Comparison of ENCODE assay signal across 8 cellular contexts in genomic region chr7:99504281-99504602, GRCh38. TPM values are rescaled to one million over a fixed set of nuclear protein-coding genes. Genes with fewer than 3 reads are reported as not detected.
A peak's percentile ranks its signal among the peaks of the same experiment; 100 is the strongest.
DNase-seq lines count a peak whose midpoint lies in the region; ATAC-seq and TF ChIP-seq lines count a peak whose summit lies in the region.

No MANE protein-coding gene starts in this region.

- peaks cover 8% of the 10 kb centered on the region for H3K4me1 Mint-ChIP-seq in Calu3 (ENCODE audit: low read depth, unreplicated experiment)
- H3K4me1 Mint-ChIP-seq in activated naive CD8-positive, alpha-beta T cell treated with anti-CD3 and anti-CD28 coated beads for 36 hours = peaks cover 27% of the 10 kb centered on the region

- ATAC-seq in HG02973 (IDR thresholded peaks at IDR 0.05; ENCODE audit: unreplicated experiment) = peak; percentile 77
- no peak for ATAC-seq in GM19463 (IDR thresholded peaks at IDR 0.05; ENCODE audit: unreplicated experiment)

- peak overlapping the region; percentile 83 for H3K4me3 Mint-ChIP-seq in Calu3 (ENCODE audit: low read depth, unreplicated experiment)
- H3K4me3 Mint-ChIP-seq in activated naive CD8-positive, alpha-beta T cell treated with anti-CD3 and anti-CD28 coated beads for 36 hours = peak overlapping the region; percentile 90

- peaks cover 40% of the 10 kb centered on the region for H3K36me3 Mint-ChIP-seq in Calu3 (ENCODE audit: insufficient read depth, unreplicated experiment)
- peaks cover 17% of the 10 kb centered on the region for H3K36me3 Mint-ChIP-seq in activated naive CD8-positive, alpha-beta T cell treated with anti-CD3 and anti-CD28 coated beads for 36 hours

- no peaks in the 10 kb centered on the region for H3K27me3 Mint-ChIP-seq in Calu3 (ENCODE audit: unreplicated experiment)
- H3K27me3 Mint-ChIP-seq in activated naive CD8-positive, alpha-beta T cell treated with anti-CD3 and anti-CD28 coated beads for 36 hours = no peaks in the 10 kb centered on the region

- CTCF ChIA-PET in Calu3 (lab: Charles Lee) = interaction anchor here (1.0 kb wide), 1 partner anchor 76 kb away, joined by 3 read pairs; no protein-coding TSS in a partner anchor

- H3K9me3 ChIP-seq in iPS-18c (ENCODE audit: control insufficient read depth, insufficient read depth, low read length) = no peaks in the 10 kb centered on the region

- H3K4me3 ChIP-seq in iPS-18c (ENCODE audit: insufficient read depth, low read depth, low read length) = peak overlapping the region; percentile 73; the same call in 1 of the 2 replicates

- intact Hi-C loops in Calu3 (cut with micrococcal nuclease; ENCODE audit: unreplicated experiment) = no loop called here

- H3K27ac ChIP-seq in substantia nigra (ENCODE audit: low read depth, low read length, poor library complexity, severe bottlenecking) = peak overlapping the region; percentile 97

- H3K27ac Mint-ChIP-seq in Calu3 (ENCODE audit: unreplicated experiment) = peak overlapping the region; percentile 74
- peak overlapping the region; percentile 92 for H3K27ac Mint-ChIP-seq in activated naive CD8-positive, alpha-beta T cell treated with anti-CD3 and anti-CD28 coated beads for 36 hours

- H3K9me3 Mint-ChIP-seq in Calu3 (ENCODE audit: low read depth, unreplicated experiment) = no peaks in the 10 kb centered on the region
- peaks cover 5% of the 10 kb centered on the region for H3K9me3 Mint-ChIP-seq in activated naive CD8-positive, alpha-beta T cell treated with anti-CD3 and anti-CD28 coated beads for 36 hours

- DNase-seq in Calu3 (no peak), substantia nigra (lab: John Stamatoyannopoulos, UW) (peak in 7 of 49 donors; percentile 90 to 99 (median 98)), NAMALWA (ENCODE audit: low spot score) (no peak), NOMO-1 treated with dmso at 0.1 percent for 144 hours (lab: John Stamatoyannopoulos, UW; ENCODE audit: unreplicated experiment) (no peak)
- DNase-seq in activated naive CD8-positive, alpha-beta T cell treated with anti-CD3 and anti-CD28 coated beads for 36 hours = no peak

- no peak for TF ChIP-seq CTCF in Calu3 (IDR thresholded peaks at IDR 0.05; ENCODE audit: unreplicated experiment)

- no TSS peak for BruUV-seq in Calu3 (replicated peaks; lab: Mats Ljungman, UMichigan)

RNA-seq across cellular contexts. Expression of gene ZKSCAN5, which starts 0.2 kb away (rescaled TPM):
- 6.1 and 6.6 TPM in 2 replicates for total RNA-seq in Calu3 (2022)
- 1 to 10 TPM; 8.0 to 8.3 TPM for total RNA-seq in activated naive CD8-positive, alpha-beta T cell treated with anti-CD3 and anti-CD28 coated beads for 36 hours

RNA-seq across cellular contexts. Expression of gene ZNF394, which starts 4.2 kb away (rescaled TPM):
- 17.3 and 19.2 TPM in 2 replicates for total RNA-seq in Calu3 (2022)
- total RNA-seq in activated naive CD8-positive, alpha-beta T cell treated with anti-CD3 and anti-CD28 coated beads for 36 hours = 10 to 100 TPM; 26.1 to 27.5 TPM

RNA-seq across cellular contexts. Expression of gene ZNF789, which starts 31.6 kb away (rescaled TPM):
- total RNA-seq in Calu3 (2022) = 17.2 and 18.9 TPM in 2 replicates
- total RNA-seq in activated naive CD8-positive, alpha-beta T cell treated with anti-CD3 and anti-CD28 coated beads for 36 hours = 10 to 100 TPM; 12.6 to 14.8 TPM

RNA-seq across cellular contexts. Expression of gene ATP5MF, which starts 38.3 kb away (rescaled TPM):
- 222 and 234 TPM in 2 replicates for total RNA-seq in Calu3 (2022)
- total RNA-seq in activated naive CD8-positive, alpha-beta T cell treated with anti-CD3 and anti-CD28 coated beads for 36 hours = 100 to 1,000 TPM; 457 to 476 TPM

RNA-seq across cellular contexts. Expression of gene FAM200A, which starts 47.7 kb away (rescaled TPM):
- total RNA-seq in Calu3 (2022) = 3.9 and 4.1 TPM in 2 replicates
- 1 to 10 TPM; 5.6 to 6.0 TPM for total RNA-seq in activated naive CD8-positive, alpha-beta T cell treated with anti-CD3 and anti-CD28 coated beads for 36 hours
